Comparison of ENCODE assay signal across 8 cellular contexts in genomic region chrX:41923925-41924693, GRCh38. TPM values are rescaled to one million over a fixed set of nuclear protein-coding genes. Genes with fewer than 3 reads are reported as not detected.
DNase-seq lines count a peak whose midpoint lies in the region; ATAC-seq and TF ChIP-seq lines count a peak whose summit lies in the region.

No MANE protein-coding gene starts in this region.

- TF ChIP-seq CTCF in LNCaP clone FGC (IDR thresholded peaks at IDR 0.05; ENCODE audit: control insufficient read depth, extremely low read depth, insufficient read depth) = no peak
- peak; percentile 29 for TF ChIP-seq CTCF in choroid plexus epithelial cell (conservative IDR thresholded peaks at IDR 0.05; ENCODE audit: low read depth, low read length)

- peaks cover 11% of the 10 kb centered on the region for H3K4me1 Mint-ChIP-seq in stimulated activated memory B cell treated with anti-CD40 and anti-IgM and Interleukin-4, amounts not matched to agents 10 μg/mL and 1 μg/mL and 100 μg/mL, for 72 hours

- H3K36me3 Mint-ChIP-seq in stimulated activated memory B cell treated with anti-CD40 and anti-IgM and Interleukin-4, amounts not matched to agents 10 μg/mL and 1 μg/mL and 100 μg/mL, for 72 hours = no peaks in the 10 kb centered on the region

- H3K4me3 Mint-ChIP-seq in stimulated activated memory B cell treated with anti-CD40 and anti-IgM and Interleukin-4, amounts not matched to agents 10 μg/mL and 1 μg/mL and 100 μg/mL, for 72 hours = peak overlapping the region; percentile 84

- ATAC-seq in left lobe of liver = peak; percentile 37
- ATAC-seq in stimulated activated memory B cell treated with anti-CD40 and anti-IgM and Interleukin-4, amounts not matched to agents 10 μg/mL and 1 μg/mL and 100 μg/mL, for 72 hours = no peak
- ATAC-seq in HG03280 (IDR thresholded peaks at IDR 0.05; ENCODE audit: unreplicated experiment) = no peak

- DNase-seq in DMS53 treated with DMSO at 0.1 percent for 48 hours (lab: John Stamatoyannopoulos, UW; ENCODE audit: unreplicated experiment) (peak; percentile 61), LNCaP clone FGC (ENCODE audit: low read depth) (no peak), SW480 (ENCODE audit: low spot score) (peak; percentile 79), choroid plexus epithelial cell (ENCODE audit: low read depth) (peak; percentile 56), left lobe of liver (ENCODE audit: low spot score) (peak; percentile 44), NCI-H446 treated with DMSO at 0.1 percent for 48 hours (lab: John Stamatoyannopoulos, UW) (no peak)

- no peak overlapping the region for H3K27ac Mint-ChIP-seq in stimulated activated memory B cell treated with anti-CD40 and anti-IgM and Interleukin-4, amounts not matched to agents 10 μg/mL and 1 μg/mL and 100 μg/mL, for 72 hours

- H3K27me3 Mint-ChIP-seq in stimulated activated memory B cell treated with anti-CD40 and anti-IgM and Interleukin-4, amounts not matched to agents 10 μg/mL and 1 μg/mL and 100 μg/mL, for 72 hours = no peaks in the 10 kb centered on the region

- H3K4me3 ChIP-seq in LNCaP clone FGC (ENCODE audit: low read depth, low read length) (peak overlapping the region; percentile 69), choroid plexus epithelial cell (ENCODE audit: low read depth, low read length) (peak overlapping the region; percentile 73)

- H3K9me3 Mint-ChIP-seq in stimulated activated memory B cell treated with anti-CD40 and anti-IgM and Interleukin-4, amounts not matched to agents 10 μg/mL and 1 μg/mL and 100 μg/mL, for 72 hours = no peaks in the 10 kb centered on the region

RNA-seq across cellular contexts. Expression of gene CASK, which starts 0.8 kb away (rescaled TPM):
- 13.8 TPM for total RNA-seq in left lobe of liver

Comparison
In these comparisons a context has a peak if more than half of its experiments do, and no peak if none do; other contexts are left out.
1. DNase-seq: peak in DMS53 treated with DMSO at 0.1 percent for 48 hours (single experiment), SW480 (single experiment), choroid plexus epithelial cell (single experiment) and left lobe of liver (single experiment); none in LNCaP clone FGC (single experiment) and NCI-H446 treated with DMSO at 0.1 percent for 48 hours (single experiment).